In the genomic region with DNA sequence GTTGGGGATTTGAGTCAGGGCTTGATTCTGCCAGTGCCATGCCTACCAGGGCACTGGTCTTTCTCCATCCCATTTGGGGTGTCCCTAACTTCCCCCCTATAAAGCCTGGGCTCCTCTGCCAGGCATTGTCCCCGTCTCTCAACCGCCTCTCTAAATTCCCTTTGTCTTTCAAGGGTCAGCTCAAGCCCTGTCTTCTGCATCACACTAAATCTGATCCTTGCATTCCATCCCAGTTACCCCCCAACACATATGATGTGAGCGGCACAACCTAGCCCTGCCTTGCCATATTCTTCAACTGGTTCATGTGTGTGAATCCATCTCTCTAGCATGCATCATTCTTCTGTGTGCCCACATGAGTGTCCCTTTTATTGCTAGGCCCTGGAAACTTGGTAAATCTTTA, we compare ENCODE assay signal across 23 cellular contexts.
"Had no signal": no experiment of that assay in that cellular context is flagged by ENCODE, and none has a peak within 500 bp of the region (broad histone marks: within the 10 kb centered on the region; RNA-seq: fewer than 3 reads in every experiment).

No MANE protein-coding gene starts in this region.

- H3K4me3 ChIP-seq: colonic mucosa, coronary artery, dorsolateral prefrontal cortex, esophagus squamous epithelium, gastrocnemius medialis, gastroesophageal sphincter, heart left ventricle, heart right ventricle had no signal

- H3K27me3 ChIP-seq: colonic mucosa, esophagus squamous epithelium, foreskin keratinocyte, gastrocnemius medialis, heart left ventricle had no signal

- H3K36me3 ChIP-seq: colonic mucosa, esophagus squamous epithelium, gastrocnemius medialis, gastroesophageal sphincter, heart left ventricle, heart right ventricle had no signal

- H3K4me1 Mint-ChIP-seq: endodermal cell had no signal

- H3K27me3 Mint-ChIP-seq: dendritic cell treated with granulocyte-macrophage colony-stimulating factor and Interleukin-4, amounts not matched to agents 40 ng/mL and 50 ng/mL, for 4 days had no signal

- H3K4me3 Mint-ChIP-seq: dendritic cell treated with granulocyte-macrophage colony-stimulating factor and Interleukin-4, amounts not matched to agents 40 ng/mL and 50 ng/mL, for 4 days; effector memory CD8-positive, alpha-beta T cell; endodermal cell had no signal

- H3K9me3 ChIP-seq: colonic mucosa, gastrocnemius medialis, gastroesophageal sphincter, heart left ventricle, heart right ventricle had no signal

- H3K27ac Mint-ChIP-seq: dendritic cell treated with granulocyte-macrophage colony-stimulating factor and Interleukin-4, amounts not matched to agents 40 ng/mL and 50 ng/mL, for 4 days; effector memory CD8-positive, alpha-beta T cell; endodermal cell had no signal

- H3K9me3 Mint-ChIP-seq: dendritic cell treated with granulocyte-macrophage colony-stimulating factor and Interleukin-4, amounts not matched to agents 40 ng/mL and 50 ng/mL, for 4 days; effector memory CD8-positive, alpha-beta T cell; endodermal cell had no signal

- H3K4me1 ChIP-seq: colonic mucosa, esophagus squamous epithelium, foreskin keratinocyte, gastrocnemius medialis, heart left ventricle, heart right ventricle had no signal

- H3K27ac ChIP-seq: colonic mucosa, coronary artery, dorsolateral prefrontal cortex, epithelial cell of prostate, esophagus squamous epithelium, foreskin keratinocyte, gastrocnemius medialis, gastroesophageal sphincter, heart left ventricle, heart right ventricle had no signal

- DNase-seq: colonic mucosa; cortex of kidney; dermis blood vessel endothelial cell; dorsolateral prefrontal cortex; effector CD4-positive, alpha-beta T cell; effector CD8-positive, alpha-beta T cell; effector memory CD4-positive, alpha-beta T cell; effector memory CD8-positive, alpha-beta T cell; endodermal cell; erythroblast; esophagus squamous epithelium; foreskin fibroblast; foreskin keratinocyte; foreskin melanocyte; gastrocnemius medialis; glutamatergic neuron; head of caudate nucleus; heart left ventricle; heart right ventricle had no signal
